ENCODE assay signal across 1 cellular context in the genomic region with DNA sequence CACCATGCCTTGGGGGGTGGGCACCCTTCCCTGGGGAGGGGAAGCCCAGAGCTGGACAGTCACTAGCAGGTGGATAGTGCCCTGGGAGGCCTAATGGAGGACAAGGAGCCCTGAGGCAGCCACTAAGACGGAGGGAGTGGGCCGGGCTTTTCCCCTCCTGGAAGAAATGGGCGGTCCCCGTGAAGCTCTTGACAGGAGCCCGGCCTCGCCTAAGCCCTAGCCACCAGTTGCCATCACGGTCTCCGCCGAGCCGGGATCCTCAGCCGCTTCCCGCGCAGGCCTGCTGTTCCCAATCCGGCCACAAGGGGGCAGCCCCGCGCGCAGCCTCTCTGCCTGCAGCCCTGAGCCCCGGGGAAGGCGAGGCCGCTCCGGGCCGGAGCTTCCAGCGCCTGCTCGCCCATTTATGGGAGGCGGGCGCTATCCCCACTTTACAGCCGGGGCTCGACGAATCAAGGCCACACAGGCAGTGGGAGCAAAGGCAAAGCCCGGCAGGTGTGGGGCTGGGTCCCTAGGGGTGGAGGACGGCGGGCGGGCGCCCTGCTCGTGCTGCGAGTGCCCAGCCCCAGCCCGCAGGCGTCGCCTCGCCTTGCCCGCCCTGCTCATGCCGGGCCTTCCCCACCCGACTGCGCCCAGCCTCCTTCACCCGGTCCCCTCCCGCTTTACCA.
TF ChIP-seq lines count a peak whose summit lies in the region.

No MANE protein-coding gene starts in this region.

TF ChIP-seq in HepG2, 621 proteins besides CTCF, POLR2A, EP300 and RAD21 (continued from another document and continues in another):
- TF ChIP-seq, protein P1, sequence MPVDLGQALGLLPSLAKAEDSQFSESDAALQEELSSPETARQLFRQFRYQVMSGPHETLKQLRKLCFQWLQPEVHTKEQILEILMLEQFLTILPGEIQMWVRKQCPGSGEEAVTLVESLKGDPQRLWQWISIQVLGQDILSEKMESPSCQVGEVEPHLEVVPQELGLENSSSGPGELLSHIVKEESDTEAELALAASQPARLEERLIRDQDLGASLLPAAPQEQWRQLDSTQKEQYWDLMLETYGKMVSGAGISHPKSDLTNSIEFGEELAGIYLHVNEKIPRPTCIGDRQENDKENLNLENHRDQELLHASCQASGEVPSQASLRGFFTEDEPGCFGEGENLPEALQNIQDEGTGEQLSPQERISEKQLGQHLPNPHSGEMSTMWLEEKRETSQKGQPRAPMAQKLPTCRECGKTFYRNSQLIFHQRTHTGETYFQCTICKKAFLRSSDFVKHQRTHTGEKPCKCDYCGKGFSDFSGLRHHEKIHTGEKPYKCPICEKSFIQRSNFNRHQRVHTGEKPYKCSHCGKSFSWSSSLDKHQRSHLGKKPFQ (CRISPR knock-in tag; IDR thresholded peaks at IDR 0.05; ENCODE audit: insufficient replicate concordance) = no peak
- TF ChIP-seq, protein P2, sequence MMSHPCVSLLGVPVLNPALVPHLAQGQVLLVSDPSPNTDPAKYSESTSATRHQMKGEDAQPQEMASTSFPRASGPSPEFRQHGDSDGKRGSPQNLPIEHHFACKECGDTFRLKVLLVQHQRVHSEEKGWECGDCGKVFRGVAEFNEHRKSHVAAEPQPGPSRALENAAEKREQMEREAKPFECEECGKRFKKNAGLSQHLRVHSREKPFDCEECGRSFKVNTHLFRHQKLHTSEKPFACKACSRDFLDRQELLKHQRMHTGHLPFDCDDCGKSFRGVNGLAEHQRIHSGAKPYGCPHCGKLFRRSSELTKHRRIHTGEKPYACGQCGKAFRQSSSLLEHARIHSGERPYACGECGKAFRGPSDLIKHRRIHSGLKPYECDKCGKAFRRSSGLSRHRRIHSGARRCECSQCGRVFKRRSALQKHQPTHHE (CRISPR knock-in tag; IDR thresholded peaks at IDR 0.05; ENCODE audit: borderline replicate concordance) = no peak
- TF ChIP-seq, protein P3, sequence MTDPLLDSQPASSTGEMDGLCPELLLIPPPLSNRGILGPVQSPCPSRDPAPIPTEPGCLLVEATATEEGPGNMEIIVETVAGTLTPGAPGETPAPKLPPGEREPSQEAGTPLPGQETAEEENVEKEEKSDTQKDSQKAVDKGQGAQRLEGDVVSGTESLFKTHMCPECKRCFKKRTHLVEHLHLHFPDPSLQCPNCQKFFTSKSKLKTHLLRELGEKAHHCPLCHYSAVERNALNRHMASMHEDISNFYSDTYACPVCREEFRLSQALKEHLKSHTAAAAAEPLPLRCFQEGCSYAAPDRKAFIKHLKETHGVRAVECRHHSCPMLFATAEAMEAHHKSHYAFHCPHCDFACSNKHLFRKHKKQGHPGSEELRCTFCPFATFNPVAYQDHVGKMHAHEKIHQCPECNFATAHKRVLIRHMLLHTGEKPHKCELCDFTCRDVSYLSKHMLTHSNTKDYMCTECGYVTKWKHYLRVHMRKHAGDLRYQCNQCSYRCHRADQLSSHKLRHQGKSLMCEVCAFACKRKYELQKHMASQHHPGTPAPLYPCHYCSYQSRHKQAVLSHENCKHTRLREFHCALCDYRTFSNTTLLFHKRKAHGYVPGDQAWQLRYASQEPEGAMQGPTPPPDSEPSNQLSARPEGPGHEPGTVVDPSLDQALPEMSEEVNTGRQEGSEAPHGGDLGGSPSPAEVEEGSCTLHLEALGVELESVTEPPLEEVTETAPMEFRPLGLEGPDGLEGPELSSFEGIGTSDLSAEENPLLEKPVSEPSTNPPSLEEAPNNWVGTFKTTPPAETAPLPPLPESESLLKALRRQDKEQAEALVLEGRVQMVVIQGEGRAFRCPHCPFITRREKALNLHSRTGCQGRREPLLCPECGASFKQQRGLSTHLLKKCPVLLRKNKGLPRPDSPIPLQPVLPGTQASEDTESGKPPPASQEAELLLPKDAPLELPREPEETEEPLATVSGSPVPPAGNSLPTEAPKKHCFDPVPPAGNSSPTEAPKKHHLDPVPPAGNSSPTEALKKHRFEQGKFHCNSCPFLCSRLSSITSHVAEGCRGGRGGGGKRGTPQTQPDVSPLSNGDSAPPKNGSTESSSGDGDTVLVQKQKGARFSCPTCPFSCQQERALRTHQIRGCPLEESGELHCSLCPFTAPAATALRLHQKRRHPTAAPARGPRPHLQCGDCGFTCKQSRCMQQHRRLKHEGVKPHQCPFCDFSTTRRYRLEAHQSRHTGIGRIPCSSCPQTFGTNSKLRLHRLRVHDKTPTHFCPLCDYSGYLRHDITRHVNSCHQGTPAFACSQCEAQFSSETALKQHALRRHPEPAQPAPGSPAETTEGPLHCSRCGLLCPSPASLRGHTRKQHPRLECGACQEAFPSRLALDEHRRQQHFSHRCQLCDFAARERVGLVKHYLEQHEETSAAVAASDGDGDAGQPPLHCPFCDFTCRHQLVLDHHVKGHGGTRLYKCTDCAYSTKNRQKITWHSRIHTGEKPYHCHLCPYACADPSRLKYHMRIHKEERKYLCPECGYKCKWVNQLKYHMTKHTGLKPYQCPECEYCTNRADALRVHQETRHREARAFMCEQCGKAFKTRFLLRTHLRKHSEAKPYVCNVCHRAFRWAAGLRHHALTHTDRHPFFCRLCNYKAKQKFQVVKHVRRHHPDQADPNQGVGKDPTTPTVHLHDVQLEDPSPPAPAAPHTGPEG (CRISPR knock-in tag; IDR thresholded peaks at IDR 0.05) = no peak
- TF ChIP-seq, protein P4, sequence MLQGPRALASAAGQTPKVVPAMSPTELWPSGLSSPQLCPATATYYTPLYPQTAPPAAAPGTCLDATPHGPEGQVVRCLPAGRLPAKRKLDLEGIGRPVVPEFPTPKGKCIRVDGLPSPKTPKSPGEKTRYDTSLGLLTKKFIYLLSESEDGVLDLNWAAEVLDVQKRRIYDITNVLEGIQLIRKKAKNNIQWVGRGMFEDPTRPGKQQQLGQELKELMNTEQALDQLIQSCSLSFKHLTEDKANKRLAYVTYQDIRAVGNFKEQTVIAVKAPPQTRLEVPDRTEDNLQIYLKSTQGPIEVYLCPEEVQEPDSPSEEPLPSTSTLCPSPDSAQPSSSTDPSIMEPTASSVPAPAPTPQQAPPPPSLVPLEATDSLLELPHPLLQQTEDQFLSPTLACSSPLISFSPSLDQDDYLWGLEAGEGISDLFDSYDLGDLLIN (CRISPR knock-in tag; IDR thresholded peaks at IDR 0.05; ENCODE audit: borderline replicate concordance) = 0 out of 2 replicates have a peak, but pooled peaks have one; percentile 46
- TF ChIP-seq SPEN (CRISPR knock-in tag; IDR thresholded peaks at IDR 0.05; ENCODE audit: low read depth) (peak; percentile 17; the same call in 1 of the 2 replicates), HNRNPLL (IDR thresholded peaks at IDR 0.05; ENCODE audit: low read depth, low read length, poor library complexity, severe bottlenecking) (peak; percentile 30), CREB1 (IDR thresholded peaks at IDR 0.05) (no peak), CREB1 (CRISPR knock-in tag; IDR thresholded peaks at IDR 0.05) (no peak), FOSL2 (CRISPR knock-in tag; IDR thresholded peaks at IDR 0.05) (0 out of 2 replicates have a peak, but pooled peaks have one; percentile 17), RBM22 (optimal IDR thresholded peaks at IDR 0.05; ENCODE audit: low read length) (peak; percentile 39), ZNF713 (CRISPR knock-in tag; IDR thresholded peaks at IDR 0.05) (no peak), ZNF776 (CRISPR knock-in tag; IDR thresholded peaks at IDR 0.05) (no peak), KDM1A (CRISPR knock-in tag; IDR thresholded peaks at IDR 0.05) (no peak), PHF8 (CRISPR knock-in tag; IDR thresholded peaks at IDR 0.05) (no peak), REL (CRISPR knock-in tag; conservative IDR thresholded peaks at IDR 0.05) (no peak), KDM4B (CRISPR knock-in tag; IDR thresholded peaks at IDR 0.05) (0 out of 2 replicates have a peak, but pooled peaks have one; percentile 43), ZNF335 (CRISPR knock-in tag; IDR thresholded peaks at IDR 0.05) (peak; percentile 55; the same call in 1 of the 2 replicates), ZNF484 (CRISPR knock-in tag; IDR thresholded peaks at IDR 0.05; ENCODE audit: borderline replicate concordance, low read depth) (no peak), KDM2A (CRISPR knock-in tag; IDR thresholded peaks at IDR 0.05; ENCODE audit: borderline replicate concordance, low read depth) (peak; percentile 29; the same call in 1 of the 2 replicates), ZBTB38 (CRISPR knock-in tag; IDR thresholded peaks at IDR 0.05) (peak; percentile 45; the same call in 1 of the 2 replicates)
- TF ChIP-seq, protein P5, sequence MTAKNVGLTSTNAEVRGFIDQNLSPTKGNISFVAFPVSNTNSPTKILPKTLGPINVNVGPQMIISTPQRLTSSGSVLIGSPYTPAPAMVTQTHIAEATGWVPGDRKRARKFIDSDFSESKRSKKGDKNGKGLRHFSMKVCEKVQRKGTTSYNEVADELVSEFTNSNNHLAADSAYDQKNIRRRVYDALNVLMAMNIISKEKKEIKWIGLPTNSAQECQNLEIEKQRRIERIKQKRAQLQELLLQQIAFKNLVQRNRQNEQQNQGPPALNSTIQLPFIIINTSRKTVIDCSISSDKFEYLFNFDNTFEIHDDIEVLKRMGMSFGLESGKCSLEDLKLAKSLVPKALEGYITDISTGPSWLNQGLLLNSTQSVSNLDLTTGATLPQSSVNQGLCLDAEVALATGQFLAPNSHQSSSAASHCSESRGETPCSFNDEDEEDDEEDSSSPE (CRISPR knock-in tag; IDR thresholded peaks at IDR 0.05) = 0 out of 2 replicates have a peak, but pooled peaks have one; percentile 32
- TF ChIP-seq, protein P6, sequence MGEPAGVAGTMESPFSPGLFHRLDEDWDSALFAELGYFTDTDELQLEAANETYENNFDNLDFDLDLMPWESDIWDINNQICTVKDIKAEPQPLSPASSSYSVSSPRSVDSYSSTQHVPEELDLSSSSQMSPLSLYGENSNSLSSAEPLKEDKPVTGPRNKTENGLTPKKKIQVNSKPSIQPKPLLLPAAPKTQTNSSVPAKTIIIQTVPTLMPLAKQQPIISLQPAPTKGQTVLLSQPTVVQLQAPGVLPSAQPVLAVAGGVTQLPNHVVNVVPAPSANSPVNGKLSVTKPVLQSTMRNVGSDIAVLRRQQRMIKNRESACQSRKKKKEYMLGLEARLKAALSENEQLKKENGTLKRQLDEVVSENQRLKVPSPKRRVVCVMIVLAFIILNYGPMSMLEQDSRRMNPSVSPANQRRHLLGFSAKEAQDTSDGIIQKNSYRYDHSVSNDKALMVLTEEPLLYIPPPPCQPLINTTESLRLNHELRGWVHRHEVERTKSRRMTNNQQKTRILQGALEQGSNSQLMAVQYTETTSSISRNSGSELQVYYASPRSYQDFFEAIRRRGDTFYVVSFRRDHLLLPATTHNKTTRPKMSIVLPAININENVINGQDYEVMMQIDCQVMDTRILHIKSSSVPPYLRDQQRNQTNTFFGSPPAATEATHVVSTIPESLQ (CRISPR knock-in tag; conservative IDR thresholded peaks at IDR 0.05) = no peak
- TF ChIP-seq, protein P7, sequence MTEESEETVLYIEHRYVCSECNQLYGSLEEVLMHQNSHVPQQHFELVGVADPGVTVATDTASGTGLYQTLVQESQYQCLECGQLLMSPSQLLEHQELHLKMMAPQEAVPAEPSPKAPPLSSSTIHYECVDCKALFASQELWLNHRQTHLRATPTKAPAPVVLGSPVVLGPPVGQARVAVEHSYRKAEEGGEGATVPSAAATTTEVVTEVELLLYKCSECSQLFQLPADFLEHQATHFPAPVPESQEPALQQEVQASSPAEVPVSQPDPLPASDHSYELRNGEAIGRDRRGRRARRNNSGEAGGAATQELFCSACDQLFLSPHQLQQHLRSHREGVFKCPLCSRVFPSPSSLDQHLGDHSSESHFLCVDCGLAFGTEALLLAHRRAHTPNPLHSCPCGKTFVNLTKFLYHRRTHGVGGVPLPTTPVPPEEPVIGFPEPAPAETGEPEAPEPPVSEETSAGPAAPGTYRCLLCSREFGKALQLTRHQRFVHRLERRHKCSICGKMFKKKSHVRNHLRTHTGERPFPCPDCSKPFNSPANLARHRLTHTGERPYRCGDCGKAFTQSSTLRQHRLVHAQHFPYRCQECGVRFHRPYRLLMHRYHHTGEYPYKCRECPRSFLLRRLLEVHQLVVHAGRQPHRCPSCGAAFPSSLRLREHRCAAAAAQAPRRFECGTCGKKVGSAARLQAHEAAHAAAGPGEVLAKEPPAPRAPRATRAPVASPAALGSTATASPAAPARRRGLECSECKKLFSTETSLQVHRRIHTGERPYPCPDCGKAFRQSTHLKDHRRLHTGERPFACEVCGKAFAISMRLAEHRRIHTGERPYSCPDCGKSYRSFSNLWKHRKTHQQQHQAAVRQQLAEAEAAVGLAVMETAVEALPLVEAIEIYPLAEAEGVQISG (CRISPR knock-in tag; IDR thresholded peaks at IDR 0.05) = peak; percentile 14; the same call in 1 of the 2 replicates
- TF ChIP-seq, protein P8, sequence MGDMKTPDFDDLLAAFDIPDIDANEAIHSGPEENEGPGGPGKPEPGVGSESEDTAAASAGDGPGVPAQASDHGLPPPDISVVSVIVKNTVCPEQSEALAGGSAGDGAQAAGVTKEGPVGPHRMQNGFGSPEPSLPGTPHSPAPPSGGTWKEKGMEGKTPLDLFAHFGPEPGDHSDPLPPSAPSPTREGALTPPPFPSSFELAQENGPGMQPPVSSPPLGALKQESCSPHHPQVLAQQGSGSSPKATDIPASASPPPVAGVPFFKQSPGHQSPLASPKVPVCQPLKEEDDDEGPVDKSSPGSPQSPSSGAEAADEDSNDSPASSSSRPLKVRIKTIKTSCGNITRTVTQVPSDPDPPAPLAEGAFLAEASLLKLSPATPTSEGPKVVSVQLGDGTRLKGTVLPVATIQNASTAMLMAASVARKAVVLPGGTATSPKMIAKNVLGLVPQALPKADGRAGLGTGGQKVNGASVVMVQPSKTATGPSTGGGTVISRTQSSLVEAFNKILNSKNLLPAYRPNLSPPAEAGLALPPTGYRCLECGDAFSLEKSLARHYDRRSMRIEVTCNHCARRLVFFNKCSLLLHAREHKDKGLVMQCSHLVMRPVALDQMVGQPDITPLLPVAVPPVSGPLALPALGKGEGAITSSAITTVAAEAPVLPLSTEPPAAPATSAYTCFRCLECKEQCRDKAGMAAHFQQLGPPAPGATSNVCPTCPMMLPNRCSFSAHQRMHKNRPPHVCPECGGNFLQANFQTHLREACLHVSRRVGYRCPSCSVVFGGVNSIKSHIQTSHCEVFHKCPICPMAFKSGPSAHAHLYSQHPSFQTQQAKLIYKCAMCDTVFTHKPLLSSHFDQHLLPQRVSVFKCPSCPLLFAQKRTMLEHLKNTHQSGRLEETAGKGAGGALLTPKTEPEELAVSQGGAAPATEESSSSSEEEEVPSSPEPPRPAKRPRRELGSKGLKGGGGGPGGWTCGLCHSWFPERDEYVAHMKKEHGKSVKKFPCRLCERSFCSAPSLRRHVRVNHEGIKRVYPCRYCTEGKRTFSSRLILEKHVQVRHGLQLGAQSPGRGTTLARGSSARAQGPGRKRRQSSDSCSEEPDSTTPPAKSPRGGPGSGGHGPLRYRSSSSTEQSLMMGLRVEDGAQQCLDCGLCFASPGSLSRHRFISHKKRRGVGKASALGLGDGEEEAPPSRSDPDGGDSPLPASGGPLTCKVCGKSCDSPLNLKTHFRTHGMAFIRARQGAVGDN (CRISPR knock-in tag; IDR thresholded peaks at IDR 0.05) = peak; percentile 55; the same call in 1 of the 2 replicates
- TF ChIP-seq, protein P9, sequence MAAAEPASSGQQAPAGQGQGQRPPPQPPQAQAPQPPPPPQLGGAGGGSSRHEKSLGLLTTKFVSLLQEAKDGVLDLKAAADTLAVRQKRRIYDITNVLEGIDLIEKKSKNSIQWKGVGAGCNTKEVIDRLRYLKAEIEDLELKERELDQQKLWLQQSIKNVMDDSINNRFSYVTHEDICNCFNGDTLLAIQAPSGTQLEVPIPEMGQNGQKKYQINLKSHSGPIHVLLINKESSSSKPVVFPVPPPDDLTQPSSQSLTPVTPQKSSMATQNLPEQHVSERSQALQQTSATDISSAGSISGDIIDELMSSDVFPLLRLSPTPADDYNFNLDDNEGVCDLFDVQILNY (CRISPR knock-in tag; conservative IDR thresholded peaks at IDR 0.05) = 0 out of 2 replicates have a peak, but pooled peaks have one; percentile 13
- TF ChIP-seq, protein P10, sequence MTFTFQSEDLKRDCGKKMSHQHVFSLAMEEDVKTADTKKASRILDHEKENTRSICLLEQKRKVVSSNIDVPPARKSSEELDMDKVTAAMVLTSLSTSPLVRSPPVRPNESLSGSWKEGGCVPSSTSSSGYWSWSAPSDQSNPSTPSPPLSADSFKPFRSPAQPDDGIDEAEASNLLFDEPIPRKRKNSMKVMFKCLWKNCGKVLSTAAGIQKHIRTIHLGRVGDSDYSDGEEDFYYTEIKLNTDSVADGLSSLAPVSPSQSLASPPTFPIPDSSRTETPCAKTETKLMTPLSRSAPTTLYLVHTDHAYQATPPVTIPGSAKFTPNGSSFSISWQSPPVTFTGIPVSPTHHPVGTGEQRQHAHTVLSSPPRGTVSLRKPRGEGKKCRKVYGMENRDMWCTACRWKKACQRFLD (CRISPR knock-in tag; IDR thresholded peaks at IDR 0.05; ENCODE audit: borderline replicate concordance) = no peak
